9 cellular contexts compared by ENCODE assay signal in the genomic region with DNA sequence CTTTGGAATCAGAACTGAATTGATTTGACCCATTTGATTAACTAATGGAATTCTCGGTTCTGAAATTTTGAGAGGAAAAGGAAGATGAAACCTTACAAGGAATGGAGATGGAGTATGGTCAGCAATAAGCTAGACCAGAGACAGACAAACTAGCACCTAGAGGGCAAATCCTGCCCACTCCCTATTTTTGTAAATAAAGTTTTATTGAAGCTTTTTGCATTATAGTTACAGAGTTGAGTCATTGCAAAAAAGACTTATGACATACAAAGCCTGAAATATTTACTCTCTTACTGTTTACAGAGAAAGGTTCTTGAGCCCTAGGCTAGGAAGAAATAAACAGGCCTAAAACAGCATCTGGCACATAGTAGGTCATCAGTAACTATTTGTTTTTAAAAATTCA. TPM values are rescaled to one million over a fixed set of nuclear protein-coding genes. Genes with fewer than 3 reads are reported as not detected.
"Had no signal": no experiment of that assay in that cellular context is flagged by ENCODE, and none has a peak within 500 bp of the region (broad histone marks: within the 10 kb centered on the region; RNA-seq: fewer than 3 reads in every experiment).

No MANE protein-coding gene starts in this region.

- DNase-seq: H9, HCEC 1CT, KG1 had no signal

- ATAC-seq: GM23338 had no signal

- H2AFZ ChIP-seq: GM23338 had no signal

- H3K27ac ChIP-seq: HL-60 had no signal

- FAIRE-seq: H1, H54 had no signal

RNA-seq across cellular contexts. Expression of gene STAB2, which starts 14.8 kb away (rescaled TPM):
- total RNA-seq: H1, HT1080 had no signal
- polyA plus RNA-seq: GM23338, H1, IgD-negative memory B cell had no signal
